In genomic region chr2:98730851-98731708, GRCh38 we compare ENCODE assay signal across 8 cellular contexts. TPM values are rescaled to one million over a fixed set of nuclear protein-coding genes. Genes with fewer than 3 reads are reported as not detected.
DNase-seq lines count a peak whose midpoint lies in the region; ATAC-seq and TF ChIP-seq lines count a peak whose summit lies in the region.

MGAT4A (minus strand) TSS chr2:98731132; CDS start chr2:98726332, 4,800 bp downstream.

- H3K27me3 ChIP-seq in lower lobe of right lung (ENCODE audit: low read depth), result no peaks in the 10 kb centered on the region

- peaks cover 6% of the 10 kb centered on the region for H3K36me3 Mint-ChIP-seq in activated CD4-positive, alpha-beta T cell treated with anti-CD3 and anti-CD28 coated beads, Interleukin-2, amount 10 ng/mL, durations not matched to agents 24 days and 14 days (ENCODE audit: low read depth)

- intact Hi-C loops in activated CD4-positive, alpha-beta T cell treated with anti-CD3 and anti-CD28 coated beads, Interleukin-2, amount 10 ng/mL, durations not matched to agents 24 days and 14 days (cut with micrococcal nuclease), result loop anchor here (5.0 to 10.0 kb wide), 2 partner anchors 91 to 266 kb away; no protein-coding TSS in a partner anchor
- intact Hi-C loops in lower lobe of right lung (cut with DNase I), result no loop called here

- H3K36me3 ChIP-seq in HEK293 (ENCODE audit: control insufficient read depth in 2 of 2, insufficient read depth in 1 of 2, low read length in 2 of 2) (no peaks in the 10 kb centered on the region), lower lobe of right lung (no peaks in the 10 kb centered on the region)

- CTCF ChIA-PET in HEK293 (lab: Yijun Ruan, JAX), result interaction anchor here (0.6 to 1.0 kb wide), 3 partner anchors 45 to 334 kb away, joined by 3 to 4 read pairs (median 3); no protein-coding TSS in a partner anchor

- H3K4me1 ChIP-seq in HEK293 (ENCODE audit: control insufficient read depth, insufficient read depth, low read length) (peaks cover 30% of the 10 kb centered on the region), lower lobe of right lung (peaks cover 58% of the 10 kb centered on the region)

- H3K9me3 Mint-ChIP-seq in activated CD4-positive, alpha-beta T cell treated with anti-CD3 and anti-CD28 coated beads, Interleukin-2, amount 10 ng/mL, durations not matched to agents 24 days and 14 days, result no peaks in the 10 kb centered on the region

- H3K27ac ChIP-seq in HEK293 (ENCODE audit: extremely low read depth, low read depth, low read length) (peak within 1 kb of the TSS; percentile 78), lower lobe of right lung (peak within 1 kb of the TSS; percentile 96)

- H3K27me3 Mint-ChIP-seq in activated CD4-positive, alpha-beta T cell treated with anti-CD3 and anti-CD28 coated beads, Interleukin-2, amount 10 ng/mL, durations not matched to agents 24 days and 14 days, result no peaks in the 10 kb centered on the region

- H3K27ac Mint-ChIP-seq in activated CD4-positive, alpha-beta T cell treated with anti-CD3 and anti-CD28 coated beads, Interleukin-2, amount 10 ng/mL, durations not matched to agents 24 days and 14 days, result peak within 1 kb of the TSS; percentile 88

- TF ChIP-seq CTCF in HEK293 (tag by site-specific recombination; IDR thresholded peaks at IDR 0.05) (no peak), lower lobe of right lung (IDR thresholded peaks at IDR 0.05) (no peak)

- H3K4me3 Mint-ChIP-seq in activated CD4-positive, alpha-beta T cell treated with anti-CD3 and anti-CD28 coated beads, Interleukin-2, amount 10 ng/mL, durations not matched to agents 24 days and 14 days, result peak within 1 kb of the TSS; percentile 84

- DNase-seq in DMS 273 (lab: John Stamatoyannopoulos, UW; ENCODE audit: unreplicated experiment), result peak; percentile 88
- no peak for DNase-seq in DMS 273 treated with DMSO at 0.1 percent for 48 hours (lab: John Stamatoyannopoulos, UW)
- DNase-seq in NCI-H1105 (lab: John Stamatoyannopoulos, UW), result peak; percentile 50
- peak; percentile 95 for DNase-seq in activated CD4-positive, alpha-beta T cell treated with anti-CD3 and anti-CD28 coated beads, Interleukin-2, amount 10 ng/mL, durations not matched to agents 24 days and 14 days
- DNase-seq in dermis blood vessel endothelial cell, result peak; percentile 73
- DNase-seq in lower lobe of right lung, result peak; percentile 89
- peak; percentile 45 to 63 (median 60) for DNase-seq in stimulated activated CD4-positive, alpha-beta T cell treated with anti-CD3 and anti-CD28 coated beads, TNF-alpha, amount 100 ng/mL, for 1 hour (ENCODE audit: low read depth in 3 of 3, low spot score in 1 of 3)

- POLR2A ChIA-PET in HEK293 (lab: Yijun Ruan, JAX), result interaction anchor here (1.1 kb wide), 1 partner anchor 122 kb away, joined by 5 read pairs; no protein-coding TSS in a partner anchor

- peak; percentile 94 to 97 for ATAC-seq in lower lobe of right lung

- H3K4me3 ChIP-seq in HEK293 (ENCODE audit: low read depth, low read length) (peak within 1 kb of the TSS; percentile 74), lower lobe of right lung (peak within 1 kb of the TSS; percentile 81)

- no peaks in the 10 kb centered on the region for H3K9me3 ChIP-seq in HEK293 (ENCODE audit: control insufficient read depth, insufficient read depth, low read depth, low read length)
- no peaks in the 10 kb centered on the region for H3K9me3 ChIP-seq in lower lobe of right lung

- H3K4me1 Mint-ChIP-seq in activated CD4-positive, alpha-beta T cell treated with anti-CD3 and anti-CD28 coated beads, Interleukin-2, amount 10 ng/mL, durations not matched to agents 24 days and 14 days, result peaks cover 60% of the 10 kb centered on the region

TF ChIP-seq in HEK293, 187 proteins besides CTCF, POLR2A, EP300 and RAD21:
- TF ChIP-seq GLI2 (tag by site-specific recombination; IDR thresholded peaks at IDR 0.05; ENCODE audit: borderline replicate concordance, low read depth) (no peak), GFI1B (tag by site-specific recombination; IDR thresholded peaks at IDR 0.05) (no peak), ZBTB8A (tag by site-specific recombination; IDR thresholded peaks at IDR 0.05) (peak; percentile 50), SP3 (tag by site-specific recombination; IDR thresholded peaks at IDR 0.05) (0 out of 2 replicates have a peak, but pooled peaks have one; percentile 8), ATF2 (tag by site-specific recombination; IDR thresholded peaks at IDR 0.05; ENCODE audit: low read depth) (no peak), ZNF791 (tag by site-specific recombination; IDR thresholded peaks at IDR 0.05) (no peak), ZNF138 (tag by site-specific recombination; IDR thresholded peaks at IDR 0.05; ENCODE audit: borderline replicate concordance) (no peak), ZBTB17 (tag by site-specific recombination; IDR thresholded peaks at IDR 0.05) (no peak), ZNF362 (tag by site-specific recombination; IDR thresholded peaks at IDR 0.05) (no peak), ZNF660 (tag by site-specific recombination; IDR thresholded peaks at IDR 0.05) (0 out of 2 replicates have a peak, but pooled peaks have one; percentile 43), SCRT2 (tag by site-specific recombination; IDR thresholded peaks at IDR 0.05) (no peak), ZIC2 (tag by site-specific recombination; IDR thresholded peaks at IDR 0.05) (peak; percentile 47), ZNF561 (tag by site-specific recombination; IDR thresholded peaks at IDR 0.05; ENCODE audit: borderline replicate concordance) (peak; percentile 48; the same call in 1 of the 2 replicates), ZBTB26 (tag by site-specific recombination; optimal IDR thresholded peaks at IDR 0.05) (peak; percentile 34)
TF ChIP-seq in HEK293: peak in this region for 6.

RNA-seq across cellular contexts. Expression of gene MGAT4A, which starts in this region (rescaled TPM):
- 48.8 and 49.2 TPM in 2 replicates for total RNA-seq in activated CD4-positive, alpha-beta T cell treated with anti-CD3 and anti-CD28 coated beads, Interleukin-2, amount 10 ng/mL, durations not matched to agents 24 days and 14 days
- total RNA-seq in dermis blood vessel endothelial cell (58.0 and 89.5 TPM in 2 replicates), lower lobe of right lung (82.0 TPM)
